ENCODE assay signal across 8 cellular contexts in genomic region chr5:176388341-176389113, GRCh38. TPM values are rescaled to one million over a fixed set of nuclear protein-coding genes. Genes with fewer than 3 reads are reported as not detected.
DNase-seq lines count a peak whose midpoint lies in the region; TF ChIP-seq lines count a peak whose summit lies in the region.

Gene HIGD2A (plus strand): TSS chr5:176388751. CDS start chr5:176388820, 69 bp downstream.
Gene NOP16 (minus strand): TSS chr5:176388598. CDS start chr5:176388539, 59 bp downstream.

- CTCF ChIA-PET in activated naive CD4-positive, alpha-beta T cell treated with anti-CD3 and anti-CD28 coated beads, Interleukin-2, amount 10 ng/mL, durations not matched to agents 7 days and 5 days (lab: Charles Lee), result interaction anchor here (1.0 kb wide), 1 partner anchor 28 kb away, joined by 3 read pairs; no protein-coding TSS in a partner anchor

- peaks cover 45% of the 10 kb centered on the region for H3K36me3 ChIP-seq in SK-N-MC (ENCODE audit: insufficient read depth, low read length)

- peaks cover 5% of the 10 kb centered on the region for H3K27me3 Mint-ChIP-seq in HFFc6 (ENCODE audit: insufficient read depth)
- H3K27me3 Mint-ChIP-seq in activated naive CD4-positive, alpha-beta T cell treated with anti-CD3 and anti-CD28 coated beads, Interleukin-2, amount 10 ng/mL, durations not matched to agents 7 days and 5 days, result no peaks in the 10 kb centered on the region

- peaks cover 46% of the 10 kb centered on the region for H3K36me3 Mint-ChIP-seq in HFFc6 (ENCODE audit: low read depth)
- H3K36me3 Mint-ChIP-seq in activated naive CD4-positive, alpha-beta T cell treated with anti-CD3 and anti-CD28 coated beads, Interleukin-2, amount 10 ng/mL, durations not matched to agents 7 days and 5 days, result peaks cover 45% of the 10 kb centered on the region

- peak within 1 kb of the TSS; percentile 97 for H3K27ac ChIP-seq in SK-N-MC

- no peaks in the 10 kb centered on the region for H3K9me3 Mint-ChIP-seq in HFFc6
- H3K9me3 Mint-ChIP-seq in activated naive CD4-positive, alpha-beta T cell treated with anti-CD3 and anti-CD28 coated beads, Interleukin-2, amount 10 ng/mL, durations not matched to agents 7 days and 5 days, result no peaks in the 10 kb centered on the region

- DNase-seq in GM04503 (ENCODE audit: low read depth), result peak; percentile 93
- peak; percentile 97 for DNase-seq in HFFc6
- DNase-seq in NB4 (ENCODE audit: low read depth), result peak; percentile 99
- peak; percentile 97 for DNase-seq in SK-N-MC (ENCODE audit: low read depth, low spot score)
- DNase-seq in activated naive CD4-positive, alpha-beta T cell treated with anti-CD3 and anti-CD28 coated beads, Interleukin-2, amount 10 ng/mL, durations not matched to agents 7 days and 5 days, result peak; percentile 100
- peak; percentile 97 for DNase-seq in germinal center (ENCODE audit: low spot score)
- peak; percentile 97 for DNase-seq in non-pigmented ciliary epithelial cell (ENCODE audit: low read depth)
- peak; percentile 100 for DNase-seq in superior temporal gyrus (ENCODE audit: extremely low spot score)

- TF ChIP-seq CTCF in HFFc6 (IDR thresholded peaks at IDR 0.05) (no peak), NB4 (IDR thresholded peaks at IDR 0.05; ENCODE audit: low read depth, low read length) (no peak)

- H3K9ac ChIP-seq in SK-N-MC (ENCODE audit: insufficient read length), result peak within 1 kb of the TSS; percentile 96

- H3K27ac Mint-ChIP-seq in HFFc6, result peak within 1 kb of the TSS; percentile 98
- H3K27ac Mint-ChIP-seq in activated naive CD4-positive, alpha-beta T cell treated with anti-CD3 and anti-CD28 coated beads, Interleukin-2, amount 10 ng/mL, durations not matched to agents 7 days and 5 days, result peak within 1 kb of the TSS; percentile 99

- H3K4me1 Mint-ChIP-seq in HFFc6 (ENCODE audit: low read depth), result peaks cover 29% of the 10 kb centered on the region
- peaks cover 34% of the 10 kb centered on the region for H3K4me1 Mint-ChIP-seq in activated naive CD4-positive, alpha-beta T cell treated with anti-CD3 and anti-CD28 coated beads, Interleukin-2, amount 10 ng/mL, durations not matched to agents 7 days and 5 days

- peak within 1 kb of the TSS; percentile 95 for H3K4me3 ChIP-seq in NB4 (ENCODE audit: low read depth, low read length)
- peak within 1 kb of the TSS; percentile 86 for H3K4me3 ChIP-seq in SK-N-MC

- H3K9me3 ChIP-seq in SK-N-MC (ENCODE audit: low read depth, low read length), result no peaks in the 10 kb centered on the region

- peak within 1 kb of the TSS; percentile 97 for H3K4me3 Mint-ChIP-seq in HFFc6
- H3K4me3 Mint-ChIP-seq in activated naive CD4-positive, alpha-beta T cell treated with anti-CD3 and anti-CD28 coated beads, Interleukin-2, amount 10 ng/mL, durations not matched to agents 7 days and 5 days, result peak within 1 kb of the TSS; percentile 88

- peak; percentile 83 for TF ChIP-seq POLR2A in NB4 (IDR thresholded peaks at IDR 0.05; ENCODE audit: extremely low read depth, insufficient read length)

RNA-seq across cellular contexts. Expression of gene HIGD2A, which starts in this region (rescaled TPM):
- 100 to 1,000 TPM in 4 of 6 experiments, 10 to 100 TPM in 2; 90.4 to 109 (median 105) TPM for total RNA-seq in HFFc6 (2021; fragmentation: NEBNext Ultra II Directional; extraction: Animal tissue kit (Norgen Biotek cat#: 25700))

RNA-seq across cellular contexts. Expression of gene NOP16, which starts in this region (rescaled TPM):
- total RNA-seq in HFFc6 (2021; fragmentation: NEBNext Ultra II Directional; extraction: Animal tissue kit (Norgen Biotek cat#: 25700)), result 10 to 100 TPM; 27.8 to 48.7 (median 33.2) TPM

Comparison
In these comparisons a context has a peak if more than half of its experiments do, and no peak if none do; other contexts are left out.
1. Peak in every context shown above with its lines: DNase-seq, H3K4me3 ChIP-seq and H3K27ac ChIP-seq.